Comparison of ENCODE assay signal across 25 cellular contexts in genomic region chr17:58277726-58278595, GRCh38. TPM values are rescaled to one million over a fixed set of nuclear protein-coding genes. Genes with fewer than 3 reads are reported as not detected.
A peak's percentile ranks its signal among the peaks of the same experiment; 100 is the strongest.
DNase-seq lines count a peak whose midpoint lies in the region; ATAC-seq and TF ChIP-seq lines count a peak whose summit lies in the region.
"Had no signal": no experiment of that assay in that cellular context is flagged by ENCODE, and none has a peak within 500 bp of the region (broad histone marks: within the 10 kb centered on the region; RNA-seq: fewer than 3 reads in every experiment).

No MANE protein-coding gene starts in this region.

- peak overlapping the region; percentile 11; the same call in 1 of the 2 replicates for H3K27ac ChIP-seq in WERI-Rb-1
- H3K27ac ChIP-seq: coronary artery, esophagus squamous epithelium, SK-N-MC had no signal

- no peaks in the 10 kb centered on the region for H3K4me1 Mint-ChIP-seq in osteocyte (ENCODE audit: unreplicated experiment)
- H3K4me1 Mint-ChIP-seq: endodermal cell had no signal

- no peak overlapping the region for H3K4me3 Mint-ChIP-seq in osteocyte (ENCODE audit: unreplicated experiment)
- H3K4me3 Mint-ChIP-seq: activated B cell treated with CpG ODN at 0.5 μM for 24 hours; activated CD4-positive, alpha-beta memory T cell treated with anti-CD3 and anti-CD28 coated beads for 36 hours; activated naive CD4-positive, alpha-beta T cell treated with anti-CD3 and anti-CD28 coated beads for 36 hours; activated T-cell treated with anti-CD3 and anti-CD28 coated beads, Interleukin-2, amount 50 U/mL, for 24 hours; endodermal cell had no signal

- H3K27me3 Mint-ChIP-seq in osteocyte (ENCODE audit: unreplicated experiment) = no peaks in the 10 kb centered on the region

- H3K27ac Mint-ChIP-seq in osteocyte (ENCODE audit: unreplicated experiment) = no peak overlapping the region
- H3K27ac Mint-ChIP-seq: activated B cell treated with CpG ODN at 0.5 μM for 24 hours; activated CD4-positive, alpha-beta memory T cell treated with anti-CD3 and anti-CD28 coated beads for 36 hours; activated naive CD4-positive, alpha-beta T cell treated with anti-CD3 and anti-CD28 coated beads for 36 hours; activated T-cell treated with anti-CD3 and anti-CD28 coated beads, Interleukin-2, amount 50 U/mL, for 24 hours; endodermal cell had no signal

- DNase-seq in AG20443 (ENCODE audit: low spot score) = peak; percentile 9
- peak; percentile 35 for DNase-seq in ELF-1 (ENCODE audit: low read depth, low spot score)
- DNase-seq in WERI-Rb-1 = no peak
- peak; percentile 83 for DNase-seq in osteocyte (ENCODE audit: extremely low spot score, unreplicated experiment)
- DNase-seq in activated T-cell treated with anti-CD3 and anti-CD28 coated beads, Interleukin-2, amount 50 U/mL, for 48 hours = no peak
- DNase-seq in HUDEP-2 (lab: John Stamatoyannopoulos, UW; ENCODE audit: unreplicated experiment in 76 of 76) = no peak
- DNase-seq: activated B cell treated with CpG ODN at 0.5 μM for 24 hours; activated CD4-positive, alpha-beta memory T cell treated with anti-CD3 and anti-CD28 coated beads for 36 hours; activated T-cell treated with anti-CD3 and anti-CD28 coated beads, Interleukin-2, amount 50 U/mL, for 24 hours; amniotic stem cell; endodermal cell; esophagus squamous epithelium; KG1; NCI-H524 treated with DMSO at 0.1 percent for 48 hours; stimulated activated CD8-positive, alpha-beta memory T cell treated with anti-CD3 and anti-CD28 coated beads, Interleukin-4, amount 100 ng/mL, for 48 hours; T-helper 9 cell had no signal

- TF ChIP-seq CTCF in WERI-Rb-1 (IDR thresholded peaks at IDR 0.05; ENCODE audit: low read depth, low read length) (no peak), osteocyte (IDR thresholded peaks at IDR 0.05) (no peak)

- no peaks in the 10 kb centered on the region for H3K36me3 ChIP-seq in WERI-Rb-1
- H3K36me3 ChIP-seq: esophagus squamous epithelium, gastrocnemius medialis, HAP-1 had no signal

- H3K9me3 ChIP-seq in WERI-Rb-1 (ENCODE audit: severe bottlenecking) = peaks cover 4% of the 10 kb centered on the region
- H3K9me3 ChIP-seq: esophagus squamous epithelium, gastrocnemius medialis, HAP-1 had no signal

- no peak overlapping the region for H3K4me3 ChIP-seq in WERI-Rb-1 (ENCODE audit: low read depth, low read length)
- H3K4me3 ChIP-seq: HAP-1, lung, SK-N-MC had no signal

- no peak for ATAC-seq in GM21360 (IDR thresholded peaks at IDR 0.05; ENCODE audit: unreplicated experiment)

- no peaks in the 10 kb centered on the region for H3K27me3 ChIP-seq in WERI-Rb-1 (ENCODE audit: insufficient read depth, low read depth, severe bottlenecking)
- H3K27me3 ChIP-seq: gastrocnemius medialis had no signal

- H3K9me3 Mint-ChIP-seq in osteocyte (ENCODE audit: unreplicated experiment) = no peaks in the 10 kb centered on the region
- H3K9me3 Mint-ChIP-seq: activated B cell treated with CpG ODN at 0.5 μM for 24 hours; activated CD4-positive, alpha-beta memory T cell treated with anti-CD3 and anti-CD28 coated beads for 36 hours; activated naive CD4-positive, alpha-beta T cell treated with anti-CD3 and anti-CD28 coated beads for 36 hours; activated T-cell treated with anti-CD3 and anti-CD28 coated beads, Interleukin-2, amount 50 U/mL, for 24 hours; endodermal cell had no signal

- no peaks in the 10 kb centered on the region for H3K36me3 Mint-ChIP-seq in osteocyte (ENCODE audit: unreplicated experiment)
- H3K36me3 Mint-ChIP-seq: activated CD4-positive, alpha-beta memory T cell treated with anti-CD3 and anti-CD28 coated beads for 36 hours had no signal

RNA-seq across cellular contexts. Expression of gene MPO, which starts 2.8 kb away (rescaled TPM):
- not detected in 2 replicates for total RNA-seq in osteocyte
- total RNA-seq: activated B cell treated with CpG ODN at 0.5 μM for 24 hours; activated naive CD4-positive, alpha-beta T cell treated with anti-CD3 and anti-CD28 coated beads for 36 hours; bronchial epithelial cell; endodermal cell; esophagus squamous epithelium had no signal

RNA-seq across cellular contexts. Expression of gene LPO, which starts 39.6 kb away (rescaled TPM):
- not detected in 2 replicates for total RNA-seq in osteocyte
- total RNA-seq: activated B cell treated with CpG ODN at 0.5 μM for 24 hours; activated CD4-positive, alpha-beta memory T cell treated with anti-CD3 and anti-CD28 coated beads for 36 hours; activated naive CD4-positive, alpha-beta T cell treated with anti-CD3 and anti-CD28 coated beads for 36 hours; bronchial epithelial cell; endodermal cell; gastrocnemius medialis; ureter had no signal

RNA-seq across cellular contexts. Expression of gene TSPOAP1, which starts 50.6 kb away (rescaled TPM):
- total RNA-seq in osteocyte = 0.05 TPM in 1 of 2 replicates, not detected in the other

RNA-seq across cellular contexts. Expression of gene MKS1, which starts 58.9 kb away (rescaled TPM):
- 21.5 and 24.1 TPM in 2 replicates for total RNA-seq in osteocyte

Comparison
In these comparisons a context has a peak if more than half of its experiments do, and no peak if none do; other contexts are left out.
1. DNase-seq: peak in AG20443 (single experiment), ELF-1 (single experiment) and osteocyte (single experiment); none in WERI-Rb-1 (single experiment), activated T-cell treated with anti-CD3 and anti-CD28 coated beads, Interleukin-2, amount 50 U/mL, for 48 hours (0 of 2) and HUDEP-2 (0 of 76).